In the genomic region with DNA sequence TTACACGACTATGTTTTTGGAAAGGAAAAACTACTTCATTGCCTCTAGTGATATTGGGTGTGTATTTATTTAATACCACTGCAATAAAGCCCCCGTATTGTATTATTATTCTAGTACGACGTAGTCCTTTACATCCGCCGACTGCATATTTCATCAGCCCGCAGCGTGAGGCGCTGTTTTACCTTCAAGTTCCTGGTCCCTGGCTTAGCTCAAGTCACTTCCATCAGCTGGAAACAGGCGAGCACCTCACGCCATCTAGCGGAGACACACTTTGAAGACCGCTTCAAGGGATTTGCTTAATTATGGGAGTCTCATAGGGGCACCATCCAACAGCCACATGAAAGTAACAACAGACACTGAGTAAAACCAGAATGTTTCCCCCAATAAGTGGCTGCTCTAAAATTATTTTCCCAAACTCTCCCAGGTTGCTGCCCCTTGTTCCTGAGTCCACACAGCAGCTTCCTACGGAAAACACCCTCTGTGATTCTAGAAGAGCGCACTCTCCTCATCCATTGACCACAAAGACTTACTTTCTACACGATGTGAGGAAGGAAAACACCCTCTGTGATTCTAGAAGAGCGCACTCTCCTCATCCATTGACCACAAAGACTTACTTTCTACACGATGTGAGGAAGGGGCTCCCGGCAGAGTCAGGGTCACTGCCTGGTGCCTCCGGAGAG, we compare ENCODE assay signal across 8 cellular contexts. TPM values are rescaled to one million over a fixed set of nuclear protein-coding genes. Genes with fewer than 3 reads are reported as not detected.
DNase-seq lines count a peak whose midpoint lies in the region; ATAC-seq and TF ChIP-seq lines count a peak whose summit lies in the region.

No MANE protein-coding gene starts in this region.

- H3K4me1 ChIP-seq in DOHH2 (ENCODE audit: control insufficient read depth, low read length), result peaks cover 4% of the 10 kb centered on the region
- H3K4me1 ChIP-seq in naive thymus-derived CD4-positive, alpha-beta T cell (ENCODE audit: control insufficient read depth in 2 of 2, insufficient read depth in 2 of 2, low read length in 2 of 2), result no peaks in the 10 kb centered on the region

- POLR2A ChIA-PET in naive thymus-derived CD4-positive, alpha-beta T cell (lab: Charles Lee), result no interaction called here

- H3F3A ChIP-seq in DOHH2 (ENCODE audit: control insufficient read depth, insufficient read depth), result no peaks in the 10 kb centered on the region

- no peaks in the 10 kb centered on the region for H3K9me2 ChIP-seq in DOHH2 (replicated peaks; ENCODE audit: control insufficient read depth, low read length)

- peak; percentile 99 for TF ChIP-seq CTCF in DOHH2 (IDR thresholded peaks at IDR 0.05; ENCODE audit: low read depth, low read length, poor library complexity, severe bottlenecking)

- peaks cover 0 to 14% (median 4%) of the 10 kb centered on the region in 7 donors for H3K4me1 Mint-ChIP-seq in naive thymus-derived CD4-positive, alpha-beta T cell
- peaks cover 6% of the 10 kb centered on the region for H3K4me1 Mint-ChIP-seq in stimulated activated memory B cell treated with anti-CD40 and anti-IgM and Interleukin-4, amounts not matched to agents 10 μg/mL and 1 μg/mL and 100 μg/mL, for 72 hours

- peak overlapping the region in 2 of 9 donors; percentile 15 to 28 for H3K27ac Mint-ChIP-seq in naive thymus-derived CD4-positive, alpha-beta T cell
- no peak overlapping the region for H3K27ac Mint-ChIP-seq in stimulated activated memory B cell treated with anti-CD40 and anti-IgM and Interleukin-4, amounts not matched to agents 10 μg/mL and 1 μg/mL and 100 μg/mL, for 72 hours

- H3K4me2 ChIP-seq in DOHH2 (ENCODE audit: low read length), result peak overlapping the region; percentile 24

- peak; percentile 98 for ATAC-seq in GM21723 (IDR thresholded peaks at IDR 0.05; ENCODE audit: unreplicated experiment)
- ATAC-seq in naive thymus-derived CD4-positive, alpha-beta T cell, result peak; percentile 96
- peak; percentile 76 for ATAC-seq in stimulated activated memory B cell treated with anti-CD40 and anti-IgM and Interleukin-4, amounts not matched to agents 10 μg/mL and 1 μg/mL and 100 μg/mL, for 72 hours

- H3K36me3 Mint-ChIP-seq in naive thymus-derived CD4-positive, alpha-beta T cell, result peaks cover 4 to 21% (median 5%) of the 10 kb centered on the region in 5 donors
- peaks cover 5% of the 10 kb centered on the region for H3K36me3 Mint-ChIP-seq in stimulated activated memory B cell treated with anti-CD40 and anti-IgM and Interleukin-4, amounts not matched to agents 10 μg/mL and 1 μg/mL and 100 μg/mL, for 72 hours

- no peaks in the 10 kb centered on the region for H3K79me2 ChIP-seq in DOHH2 (ENCODE audit: control insufficient read depth, low read length)

- no peaks in the 10 kb centered on the region for H3K36me3 ChIP-seq in DOHH2 (ENCODE audit: control insufficient read depth, low read length)
- no peaks in the 10 kb centered on the region for H3K36me3 ChIP-seq in naive thymus-derived CD4-positive, alpha-beta T cell (ENCODE audit: control insufficient read depth in 2 of 3, insufficient read depth in 3 of 3, low read length in 3 of 3)

- no peak overlapping the region for H3K4me3 ChIP-seq in DOHH2 (ENCODE audit: low read length)
- H3K4me3 ChIP-seq in Jurkat, Clone E6-1 (ENCODE audit: low read length), result no peak overlapping the region
- H3K4me3 ChIP-seq in naive thymus-derived CD4-positive, alpha-beta T cell (ENCODE audit: low read length), result no peak overlapping the region

- peak overlapping the region in 1 of 10 donors; percentile 67 for H3K4me3 Mint-ChIP-seq in naive thymus-derived CD4-positive, alpha-beta T cell
- no peak overlapping the region for H3K4me3 Mint-ChIP-seq in stimulated activated memory B cell treated with anti-CD40 and anti-IgM and Interleukin-4, amounts not matched to agents 10 μg/mL and 1 μg/mL and 100 μg/mL, for 72 hours

- CTCF ChIA-PET in naive thymus-derived CD4-positive, alpha-beta T cell (lab: Charles Lee), result interaction anchor here (0.5 to 7.2 kb wide), 22 partner anchors 9 to 1615 kb away, joined by 3 to 97 read pairs (median 4); no protein-coding TSS in a partner anchor

- no peak overlapping the region for H3K27ac ChIP-seq in DOHH2 (ENCODE audit: low read depth, low read length)
- H3K27ac ChIP-seq in naive thymus-derived CD4-positive, alpha-beta T cell (ENCODE audit: low read depth, low read length), result no peak overlapping the region

- no peaks in the 10 kb centered on the region for H3K27me3 ChIP-seq in DOHH2 (ENCODE audit: control insufficient read depth, low read length)
- H3K27me3 ChIP-seq in naive thymus-derived CD4-positive, alpha-beta T cell (ENCODE audit: control insufficient read depth in 2 of 2, insufficient read depth in 2 of 2, low read length in 2 of 2), result no peaks in the 10 kb centered on the region

- peaks cover 13% of the 10 kb centered on the region for H3K9me3 ChIP-seq in DOHH2 (ENCODE audit: control insufficient read depth, insufficient read depth, low read length)
- peaks cover 0 to 15% (median 0%) of the 10 kb centered on the region in 3 experiments for H3K9me3 ChIP-seq in naive thymus-derived CD4-positive, alpha-beta T cell (ENCODE audit: control insufficient read depth in 2 of 3, low read length in 3 of 3)

- peaks cover 0 to 39% (median 17%) of the 10 kb centered on the region in 11 donors for H3K9me3 Mint-ChIP-seq in naive thymus-derived CD4-positive, alpha-beta T cell
- peaks cover 20% of the 10 kb centered on the region for H3K9me3 Mint-ChIP-seq in stimulated activated memory B cell treated with anti-CD40 and anti-IgM and Interleukin-4, amounts not matched to agents 10 μg/mL and 1 μg/mL and 100 μg/mL, for 72 hours

- no peak for TF ChIP-seq POLR2A in erythroblast (IDR thresholded peaks at IDR 0.05; ENCODE audit: low read length)

- H3K27me3 Mint-ChIP-seq in naive thymus-derived CD4-positive, alpha-beta T cell, result peaks cover 0 to 24% (median 0%) of the 10 kb centered on the region in 5 donors
- peaks cover 19% of the 10 kb centered on the region for H3K27me3 Mint-ChIP-seq in stimulated activated memory B cell treated with anti-CD40 and anti-IgM and Interleukin-4, amounts not matched to agents 10 μg/mL and 1 μg/mL and 100 μg/mL, for 72 hours

- no peaks in the 10 kb centered on the region for H4K20me1 ChIP-seq in DOHH2 (ENCODE audit: control insufficient read depth, insufficient read depth, low read depth, low read length)

- intact Hi-C loops in naive thymus-derived CD4-positive, alpha-beta T cell (cut with micrococcal nuclease), result loop anchor here (1.0 to 10.0 kb wide), 13 partner anchors 21 to 1617 kb away; a partner anchor contains a TSS

- DNase-seq in Jurkat, Clone E6-1 (ENCODE audit: low read depth, low spot score), result peak; percentile 90
- DNase-seq in OCI-M1 (lab: John Stamatoyannopoulos, UW), result peak; percentile 94
- DNase-seq in activated T-cell treated with anti-CD3 and anti-CD28 coated beads for 24 hours (ENCODE audit: low read depth), result peak; percentile 71
- peak; percentile 85 to 88 for DNase-seq in erythroblast (lab: John Stamatoyannopoulos, UW)
- peak; percentile 30 to 82 (median 76) for DNase-seq in naive thymus-derived CD4-positive, alpha-beta T cell

RNA-seq across cellular contexts. Expression of a gene that starts 15.7 kb away (rescaled TPM):
- not detected for polyA plus RNA-seq in Jurkat, Clone E6-1 (2012; ENCODE audit: insufficient read depth, insufficient read length)
- total RNA-seq in naive thymus-derived CD4-positive, alpha-beta T cell, result not detected
- polyA plus RNA-seq in naive thymus-derived CD4-positive, alpha-beta T cell, result not detected

RNA-seq across cellular contexts. Expression of a gene that starts 20.6 kb away (rescaled TPM):
- polyA plus RNA-seq in Jurkat, Clone E6-1 (2012; ENCODE audit: insufficient read depth, insufficient read length), result not detected
- not detected for total RNA-seq in naive thymus-derived CD4-positive, alpha-beta T cell
- not detected for polyA plus RNA-seq in naive thymus-derived CD4-positive, alpha-beta T cell
